25 cellular contexts compared by ENCODE assay signal in genomic region chr1:43005460-43006351, GRCh38. TPM values are rescaled to one million over a fixed set of nuclear protein-coding genes. Genes with fewer than 3 reads are reported as not detected.
A peak's percentile ranks its signal among the peaks of the same experiment; 100 is the strongest.
DNase-seq lines count a peak whose midpoint lies in the region; ATAC-seq and TF ChIP-seq lines count a peak whose summit lies in the region.
"Had no signal": no experiment of that assay in that cellular context is flagged by ENCODE, and none has a peak within 500 bp of the region (broad histone marks: within the 10 kb centered on the region; RNA-seq: fewer than 3 reads in every experiment).

No MANE protein-coding gene starts in this region.

- no peaks in the 10 kb centered on the region for H3K9me3 Mint-ChIP-seq in nephron progenitor cell
- H3K9me3 Mint-ChIP-seq: activated naive CD8-positive, alpha-beta T cell treated with anti-CD3 and anti-CD28 coated beads, Interleukin-2, amount 10 ng/mL, durations not matched to agents 7 days and 5 days; activated T-helper 1 cell treated with anti-CD3 and anti-CD28 coated beads, Interleukin-12 subunit alpha, Interleukin-12 subunit beta, Interleukin-2, Interleukin-4 antibody, amounts not matched to agents 30 ng/mL and 10 ng/mL and 1 ng/mL, durations not matched to agents 14 hours and 24 hours and 36 hours had no signal

- no peak for ATAC-seq in HG03439 (IDR thresholded peaks at IDR 0.05; ENCODE audit: unreplicated experiment)
- ATAC-seq in T-helper 17 cell = no peak
- ATAC-seq in GM19397 (IDR thresholded peaks at IDR 0.05; ENCODE audit: unreplicated experiment) = no peak
- ATAC-seq: activated CD4-positive, CD25-positive, alpha-beta regulatory T cell treated with anti-CD3 and anti-CD28 coated beads, Interleukin-2, amount 50 U/mL, for 24 hours; body of pancreas; right cardiac atrium; upper lobe of right lung had no signal

- H3K4me3 Mint-ChIP-seq in nephron progenitor cell (no peak overlapping the region), T-helper 17 cell (no peak overlapping the region)
- H3K4me3 Mint-ChIP-seq: activated naive CD8-positive, alpha-beta T cell treated with anti-CD3 and anti-CD28 coated beads, Interleukin-2, amount 10 ng/mL, durations not matched to agents 7 days and 5 days; activated T-helper 1 cell treated with anti-CD3 and anti-CD28 coated beads, Interleukin-12 subunit alpha, Interleukin-12 subunit beta, Interleukin-2, Interleukin-4 antibody, amounts not matched to agents 30 ng/mL and 10 ng/mL and 1 ng/mL, durations not matched to agents 14 hours and 24 hours and 36 hours had no signal

- peaks cover 9% of the 10 kb centered on the region for H3K27me3 Mint-ChIP-seq in nephron progenitor cell (ENCODE audit: low read depth, poor library complexity)
- peaks cover 15% of the 10 kb centered on the region for H3K27me3 Mint-ChIP-seq in T-helper 17 cell

- H3K9me3 ChIP-seq in cardiac muscle cell (ENCODE audit: low read depth) (no peaks in the 10 kb centered on the region), ectodermal cell (ENCODE audit: control insufficient read depth, low read length) (no peaks in the 10 kb centered on the region), T-helper 17 cell (ENCODE audit: control insufficient read depth, low read length, poor library complexity, severe bottlenecking) (no peaks in the 10 kb centered on the region)
- H3K9me3 ChIP-seq: body of pancreas, neutrophil, upper lobe of right lung had no signal

- peak in 1 of 2 donors; percentile 74 for DNase-seq in cardiac muscle cell (ENCODE audit: low read depth in 1 of 2, low spot score in 1 of 2)
- no peak for DNase-seq in cardiac septum (ENCODE audit: low spot score)
- DNase-seq in nephron progenitor cell = peak; percentile 8
- no peak for DNase-seq in T-helper 17 cell
- no peak for DNase-seq in cerebellar cortex (ENCODE audit: low spot score)
- DNase-seq: 8988T; activated naive CD8-positive, alpha-beta T cell treated with anti-CD3 and anti-CD28 coated beads, Interleukin-2, amount 10 ng/mL, durations not matched to agents 7 days and 5 days; body of pancreas; Calu3; cortex of kidney; EL; hippocampal formation; kidney glomerular epithelial cell; midbrain; NCI-H1436 treated with DMSO at 0.1 percent for 48 hours; right cardiac atrium; stimulated activated CD4-positive, alpha-beta T cell treated with anti-CD3 and anti-CD28 coated beads, Interleukin-1b, Interleukin-23, amount 100 ng/mL, for 48 hours; stimulated activated naive CD4-positive, alpha-beta T cell treated with Interleukin-2 at 50 U/mL for 16 hours; upper lobe of right lung had no signal

- H3K27ac ChIP-seq in cardiac muscle cell (peak overlapping the region; percentile 83), ectodermal cell (ENCODE audit: insufficient read depth, low read depth, low read length, poor library complexity, severe bottlenecking) (peak overlapping the region; percentile 87)
- H3K27ac ChIP-seq: body of pancreas, neutrophil, upper lobe of right lung had no signal

- intact Hi-C loops in cardiac septum (cut with DNase I) = no loop called here

- H3K36me3 Mint-ChIP-seq in nephron progenitor cell (ENCODE audit: low read depth) (no peaks in the 10 kb centered on the region), T-helper 17 cell (ENCODE audit: low read depth) (no peaks in the 10 kb centered on the region)
- H3K36me3 Mint-ChIP-seq: activated naive CD8-positive, alpha-beta T cell treated with anti-CD3 and anti-CD28 coated beads, Interleukin-2, amount 10 ng/mL, durations not matched to agents 7 days and 5 days had no signal

- 45% methylated on average over 18 of the region's 18 CpGs for WGBS in ectodermal cell, 2 experiments

- no peak overlapping the region for H3K4me3 ChIP-seq in cardiac muscle cell
- no peak overlapping the region for H3K4me3 ChIP-seq in ectodermal cell (ENCODE audit: insufficient read depth, low read depth, low read length)
- H3K4me3 ChIP-seq: body of pancreas, upper lobe of right lung had no signal

- H3K4me1 ChIP-seq in cardiac muscle cell (ENCODE audit: low read depth) (peaks cover 22% of the 10 kb centered on the region), ectodermal cell (ENCODE audit: control insufficient read depth, insufficient read depth, low read length) (peaks cover 44% of the 10 kb centered on the region)
- H3K4me1 ChIP-seq: body of pancreas, upper lobe of right lung had no signal

- H3K27me3 ChIP-seq in cardiac muscle cell (no peaks in the 10 kb centered on the region), ectodermal cell (ENCODE audit: control insufficient read depth, insufficient read depth, low read length, poor library complexity, severe bottlenecking) (no peaks in the 10 kb centered on the region)
- H3K27me3 ChIP-seq: body of pancreas had no signal

- H3K36me3 ChIP-seq in cardiac muscle cell = no peaks in the 10 kb centered on the region
- H3K36me3 ChIP-seq in ectodermal cell (ENCODE audit: control insufficient read depth, insufficient read depth, low read length) = no peaks in the 10 kb centered on the region
- H3K36me3 ChIP-seq: neutrophil, upper lobe of right lung had no signal

- H3K27ac Mint-ChIP-seq in nephron progenitor cell (no peak overlapping the region), T-helper 17 cell (no peak overlapping the region)
- H3K27ac Mint-ChIP-seq: activated naive CD8-positive, alpha-beta T cell treated with anti-CD3 and anti-CD28 coated beads, Interleukin-2, amount 10 ng/mL, durations not matched to agents 7 days and 5 days; activated T-helper 1 cell treated with anti-CD3 and anti-CD28 coated beads, Interleukin-12 subunit alpha, Interleukin-12 subunit beta, Interleukin-2, Interleukin-4 antibody, amounts not matched to agents 30 ng/mL and 10 ng/mL and 1 ng/mL, durations not matched to agents 14 hours and 24 hours and 36 hours had no signal

- H3K4me1 Mint-ChIP-seq in nephron progenitor cell = peaks cover 36% of the 10 kb centered on the region
- H3K4me1 Mint-ChIP-seq in T-helper 17 cell = peaks cover 2% of the 10 kb centered on the region

- no peak for TF ChIP-seq CTCF in cardiac muscle cell (IDR thresholded peaks at IDR 0.05; ENCODE audit: low read depth, low read length)
- TF ChIP-seq CTCF in nephron progenitor cell (IDR thresholded peaks at IDR 0.05) = no peak

RNA-seq across cellular contexts. Expression of gene SLC2A1, which starts 47.0 kb away (rescaled TPM):
- total RNA-seq in cardiac muscle cell (714 and 748 TPM in 2 replicates), cardiac septum (31.9 TPM), T-helper 17 cell (10 to 100 TPM; 63.7 to 79.0 TPM)
- 215 and 243 TPM in 2 replicates for polyA plus RNA-seq in cardiac muscle cell
- polyA plus RNA-seq in ectodermal cell (2013, experiment 1 of 4) = 162 TPM
- 192 TPM for polyA plus RNA-seq in ectodermal cell (2013, experiment 2 of 4)
- 137 TPM for polyA plus RNA-seq in ectodermal cell (2013, experiment 3 of 4)
- polyA plus RNA-seq in ectodermal cell (2013, experiment 4 of 4) = 147 TPM
